In genomic region chr2:9071032-9071431, GRCh38 we compare ENCODE assay signal across 11 cellular contexts.
DNase-seq lines count a peak whose midpoint lies in the region; ATAC-seq, FAIRE-seq and TF ChIP-seq lines count a peak whose summit lies in the region.
"Had no signal": no experiment of that assay in that cellular context is flagged by ENCODE, and none has a peak within 500 bp of the region (broad histone marks: within the 10 kb centered on the region; RNA-seq: fewer than 3 reads in every experiment).

No MANE protein-coding gene starts in this region.

- H3K27ac ChIP-seq in A549: peak overlapping the region; percentile 75 to 84
- H3K27ac ChIP-seq in SJSA1: peak overlapping the region; percentile 62
- H3K27ac ChIP-seq: HL-60 had no signal

- peaks cover 18% of the 10 kb centered on the region; the same call in 2 of the 3 replicates for H3K9me3 ChIP-seq in A549
- H3K9me3 ChIP-seq in SJSA1 (replicated peaks): no peaks in the 10 kb centered on the region; the same call in none of the 2 replicates

- WGBS in A549 (ENCODE audit: missing lambda C conversion rate): 2% methylated on average over 5 of the region's 5 CpGs

- no peaks in the 10 kb centered on the region for H3K36me3 ChIP-seq in SJSA1

- no peaks in the 10 kb centered on the region for H3K27me3 ChIP-seq in SJSA1 (replicated peaks)

- POLR2A ChIA-PET in A549 (lab: Yijun Ruan, JAX): interaction anchor here (0.6 to 1.3 kb wide), 2 partner anchors 67 to 180 kb away, joined by 3 to 4 read pairs; partner anchors contain the start of gene MBOAT2

- DNase-seq in A549 (ENCODE audit: low read depth in 1 of 2, low spot score in 1 of 2) (peak; percentile 86 to 96), GM12865 (ENCODE audit: low read depth) (peak; percentile 18), SJSA1 (ENCODE audit: low read depth in 1 of 2, low spot score in 2 of 2) (peak; percentile 82 to 92), hepatic stellate cell (ENCODE audit: low spot score) (peak; percentile 19), hypothalamus (lab: John Stamatoyannopoulos, UW) (no peak), NCI-H2171 (lab: John Stamatoyannopoulos, UW) (no peak), NCI-H1694 (lab: John Stamatoyannopoulos, UW) (no peak)
- DNase-seq: activated CD8-positive, alpha-beta memory T cell treated with anti-CD3 and anti-CD28 coated beads, Interleukin-2, amount 50 U/mL, for 4 hours; effector memory CD4-positive, alpha-beta T cell had no signal

- CTCF ChIA-PET in A549 (lab: Yijun Ruan, JAX): interaction anchor here (0.6 to 1.3 kb wide), 4 partner anchors 8 to 198 kb away, joined by 3 read pairs; no protein-coding TSS in a partner anchor

- peak; percentile 98 for ATAC-seq in A549
- no peak for ATAC-seq in HG02798 (IDR thresholded peaks at IDR 0.05; ENCODE audit: poor library complexity, unreplicated experiment)

- H3K4me3 ChIP-seq in A549: no peak overlapping the region
- no peak overlapping the region for H3K4me3 ChIP-seq in GM12865 (ENCODE audit: low read depth, low read length)
- no peak overlapping the region for H3K4me3 ChIP-seq in SJSA1

- TF ChIP-seq EP300 in A549 (IDR thresholded peaks at IDR 0.05): peak in 1 of 2 experiments; percentile 30; a peak in 1 of 5 replicates

- no peak for TF ChIP-seq POLR2A in A549 (IDR thresholded peaks at IDR 0.05; ENCODE audit: low read length)

- no peak for TF ChIP-seq CTCF in A549 (IDR thresholded peaks at IDR 0.05)
- TF ChIP-seq CTCF in GM12865 (IDR thresholded peaks at IDR 0.05; ENCODE audit: insufficient read depth, low read depth, low read length, missing control alignments): no peak

- FAIRE-seq in A549 (lab: Jason Lieb, UNC): peak; percentile 94

- no peak for TF ChIP-seq RAD21 in A549 (conservative IDR thresholded peaks at IDR 0.05 in 1 of 2, IDR thresholded peaks at IDR 0.05 in 1 of 2)

- H3K4me1 ChIP-seq in A549 (peaks cover 21% of the 10 kb centered on the region), SJSA1 (replicated peaks) (peaks cover 36% of the 10 kb centered on the region)

- peak overlapping the region; percentile 53 for H3K4me2 ChIP-seq in A549

TF ChIP-seq in A549, 52 proteins besides CTCF, POLR2A, EP300 and RAD21:
- TF ChIP-seq EHMT2 (IDR thresholded peaks at IDR 0.05; ENCODE audit: low read depth): no peak
- no peak for TF ChIP-seq MAFK (IDR thresholded peaks at IDR 0.05; ENCODE audit: partially characterized antibody)
- peak; percentile 96 for TF ChIP-seq MAX (IDR thresholded peaks at IDR 0.05)
- no peak for TF ChIP-seq HOXA7 (CRISPR knock-in tag; IDR thresholded peaks at IDR 0.05)
- no peak for TF ChIP-seq MYC (IDR thresholded peaks at IDR 0.05; ENCODE audit: borderline replicate concordance, low read length)
- TF ChIP-seq SREBF2 (IDR thresholded peaks at IDR 0.05): no peak
- no peak for TF ChIP-seq ELK1 (IDR thresholded peaks at IDR 0.05; ENCODE audit: low read depth, low read length)
- TF ChIP-seq HDAC2 (IDR thresholded peaks at IDR 0.05): no peak
- peak; percentile 86 for TF ChIP-seq FOSL2 (IDR thresholded peaks at IDR 0.05)
- TF ChIP-seq FOSL2 (CRISPR knock-in tag; IDR thresholded peaks at IDR 0.05): peak; percentile 93
- no peak for TF ChIP-seq REST (IDR thresholded peaks at IDR 0.05)
- TF ChIP-seq, protein P1, sequence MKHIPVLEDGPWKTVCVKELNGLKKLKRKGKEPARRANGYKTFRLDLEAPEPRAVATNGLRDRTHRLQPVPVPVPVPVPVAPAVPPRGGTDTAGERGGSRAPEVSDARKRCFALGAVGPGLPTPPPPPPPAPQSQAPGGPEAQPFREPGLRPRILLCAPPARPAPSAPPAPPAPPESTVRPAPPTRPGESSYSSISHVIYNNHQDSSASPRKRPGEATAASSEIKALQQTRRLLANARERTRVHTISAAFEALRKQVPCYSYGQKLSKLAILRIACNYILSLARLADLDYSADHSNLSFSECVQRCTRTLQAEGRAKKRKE (CRISPR knock-in tag; IDR thresholded peaks at IDR 0.05; ENCODE audit: low read depth): peak; percentile 32; the same call in 1 of the 2 replicates
- TF ChIP-seq BCL3 (IDR thresholded peaks at IDR 0.05): no peak
- TF ChIP-seq, protein P2, sequence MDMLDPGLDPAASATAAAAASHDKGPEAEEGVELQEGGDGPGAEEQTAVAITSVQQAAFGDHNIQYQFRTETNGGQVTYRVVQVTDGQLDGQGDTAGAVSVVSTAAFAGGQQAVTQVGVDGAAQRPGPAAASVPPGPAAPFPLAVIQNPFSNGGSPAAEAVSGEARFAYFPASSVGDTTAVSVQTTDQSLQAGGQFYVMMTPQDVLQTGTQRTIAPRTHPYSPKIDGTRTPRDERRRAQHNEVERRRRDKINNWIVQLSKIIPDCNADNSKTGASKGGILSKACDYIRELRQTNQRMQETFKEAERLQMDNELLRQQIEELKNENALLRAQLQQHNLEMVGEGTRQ (IDR thresholded peaks at IDR 0.05): peak; percentile 94
- no peak for TF ChIP-seq TP53 (CRISPR knock-in tag; IDR thresholded peaks at IDR 0.05)
- TF ChIP-seq, protein P3, sequence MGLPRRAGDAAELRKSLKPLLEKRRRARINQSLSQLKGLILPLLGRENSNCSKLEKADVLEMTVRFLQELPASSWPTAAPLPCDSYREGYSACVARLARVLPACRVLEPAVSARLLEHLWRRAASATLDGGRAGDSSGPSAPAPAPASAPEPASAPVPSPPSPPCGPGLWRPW (IDR thresholded peaks at IDR 0.05): no peak
- TF ChIP-seq, protein P4, sequence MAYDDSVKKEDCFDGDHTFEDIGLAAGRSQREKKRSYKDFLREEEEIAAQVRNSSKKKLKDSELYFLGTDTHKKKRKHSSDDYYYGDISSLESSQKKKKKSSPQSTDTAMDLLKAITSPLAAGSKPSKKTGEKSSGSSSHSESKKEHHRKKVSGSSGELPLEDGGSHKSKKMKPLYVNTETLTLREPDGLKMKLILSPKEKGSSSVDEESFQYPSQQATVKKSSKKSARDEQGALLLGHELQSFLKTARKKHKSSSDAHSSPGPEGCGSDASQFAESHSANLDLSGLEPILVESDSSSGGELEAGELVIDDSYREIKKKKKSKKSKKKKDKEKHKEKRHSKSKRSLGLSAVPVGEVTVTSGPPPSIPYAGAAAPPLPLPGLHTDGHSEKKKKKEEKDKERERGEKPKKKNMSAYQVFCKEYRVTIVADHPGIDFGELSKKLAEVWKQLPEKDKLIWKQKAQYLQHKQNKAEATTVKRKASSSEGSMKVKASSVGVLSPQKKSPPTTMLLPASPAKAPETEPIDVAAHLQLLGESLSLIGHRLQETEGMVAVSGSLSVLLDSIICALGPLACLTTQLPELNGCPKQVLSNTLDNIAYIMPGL (CRISPR knock-in tag; IDR thresholded peaks at IDR 0.05; ENCODE audit: borderline replicate concordance): no peak
- TF ChIP-seq EHF (CRISPR knock-in tag; IDR thresholded peaks at IDR 0.05): peak; percentile 57; the same call in 1 of the 2 replicates
- peak; percentile 67; the same call in 1 of the 2 replicates for TF ChIP-seq HOXB5 (CRISPR knock-in tag; IDR thresholded peaks at IDR 0.05)
- peak; percentile 61; the same call in 1 of the 2 replicates for TF ChIP-seq NPAS2 (CRISPR knock-in tag; IDR thresholded peaks at IDR 0.05; ENCODE audit: borderline replicate concordance)
- TF ChIP-seq RFX5 (IDR thresholded peaks at IDR 0.05): no peak
- peak; percentile 78 for TF ChIP-seq JUNB (IDR thresholded peaks at IDR 0.05)

Comparison
In these comparisons a context has a peak if more than half of its experiments do, and no peak if none do; other contexts are left out.
1. DNase-seq: peak in A549 (2 of 2), GM12865 (single experiment), SJSA1 (2 of 2) and hepatic stellate cell (single experiment); none in hypothalamus (0 of 51), NCI-H2171 (single experiment) and NCI-H1694 (single experiment).